26 cellular contexts compared by ENCODE assay signal in the genomic region with DNA sequence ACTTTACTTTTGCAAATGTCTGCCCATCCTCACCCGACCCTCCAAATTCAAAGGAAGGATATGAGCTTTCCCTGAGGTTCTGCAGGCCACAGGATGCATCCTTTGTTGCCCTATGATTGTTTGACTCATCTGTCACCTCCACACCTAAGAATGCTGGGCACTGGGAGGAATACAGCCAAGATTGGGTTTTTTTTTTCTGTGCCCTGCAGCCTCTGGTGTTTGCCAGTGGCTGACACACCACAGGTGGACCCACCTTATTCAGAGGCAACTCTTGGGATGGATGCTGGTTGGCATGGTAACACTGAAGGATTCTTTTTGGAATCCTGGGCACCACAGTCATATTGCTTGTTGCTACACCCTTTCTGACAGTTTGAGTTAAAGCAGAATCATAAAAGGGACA. TPM values are rescaled to one million over a fixed set of nuclear protein-coding genes. Genes with fewer than 3 reads are reported as not detected.
DNase-seq lines count a peak whose midpoint lies in the region; ATAC-seq and TF ChIP-seq lines count a peak whose summit lies in the region.
"Had no signal": no experiment of that assay in that cellular context is flagged by ENCODE, and none has a peak within 500 bp of the region (broad histone marks: within the 10 kb centered on the region; RNA-seq: fewer than 3 reads in every experiment).

No MANE protein-coding gene starts in this region.

- H2AFZ ChIP-seq in mammary epithelial cell (ENCODE audit: low read depth, low read length): no peak overlapping the region

- H3K27me3 ChIP-seq in mammary epithelial cell (ENCODE audit: insufficient read depth, low read length) (no peaks in the 10 kb centered on the region), heart left ventricle (no peaks in the 10 kb centered on the region)
- H3K27me3 ChIP-seq: SJCRH30 had no signal

- H3K4me1 ChIP-seq in mammary epithelial cell (ENCODE audit: insufficient read depth, low read length) (peaks cover 17% of the 10 kb centered on the region), heart left ventricle (peaks cover 0 to 5% (median 0%) of the 10 kb centered on the region in 12 donors)
- H3K4me1 ChIP-seq: HAP-1, SJCRH30 had no signal

- in situ Hi-C loops in mammary epithelial cell (cut with MboI; ENCODE audit: low sequenced_read_pairs in 2 of 2): no loop called here

- H3K27ac ChIP-seq in mammary epithelial cell (ENCODE audit: insufficient read depth, low read depth, low read length): no peak overlapping the region
- no peak overlapping the region for H3K27ac ChIP-seq in heart left ventricle
- H3K27ac ChIP-seq: SJCRH30 had no signal

- no peak overlapping the region for H3K4me3 ChIP-seq in mammary epithelial cell (replicated peaks in 1 of 3; ENCODE audit: insufficient read depth in 1 of 3, low read depth in 2 of 3, low read length in 3 of 3)
- no peak overlapping the region for H3K4me3 ChIP-seq in heart left ventricle
- H3K4me3 ChIP-seq: HAP-1, SJCRH30 had no signal

- peak; percentile 3 for DNase-seq in D341Med (ENCODE audit: low spot score)
- DNase-seq in NCI-H69 (lab: John Stamatoyannopoulos, UW): peak; percentile 15
- DNase-seq in mammary epithelial cell: peak; percentile 46
- peak; percentile 7 for DNase-seq in sciatic nerve (ENCODE audit: low spot score)
- DNase-seq in Kasumi-1 (lab: John Stamatoyannopoulos, UW): no peak
- DNase-seq in heart left ventricle: no peak
- DNase-seq: C1 segment of cervical spinal cord; CD4-positive, alpha-beta memory T cell; COR-L47; DMS 273 treated with DMSO at 0.1 percent for 48 hours; DMS79; GF-D8; GOT3; HFFc6; NCI-H1105 treated with DMSO at 0.1 percent for 48 hours; NCI-H2029; NCI-H446; NCI-H524 treated with DMSO at 0.1 percent for 48 hours; SJCRH30 had no signal

- no peak for TF ChIP-seq POLR2A in heart left ventricle (IDR thresholded peaks at IDR 0.05)

- no peaks in the 10 kb centered on the region for H3K36me3 ChIP-seq in mammary epithelial cell (ENCODE audit: insufficient read depth, low read length)
- no peaks in the 10 kb centered on the region for H3K36me3 ChIP-seq in heart left ventricle
- H3K36me3 ChIP-seq: HAP-1, SJCRH30 had no signal

- dilution Hi-C loops in mammary epithelial cell (cut with HindIII; ENCODE audit: low sequenced_read_pairs): no loop called here

- TF ChIP-seq CTCF in mammary epithelial cell (conservative IDR thresholded peaks at IDR 0.05 in 1 of 2, IDR thresholded peaks at IDR 0.05 in 1 of 2; ENCODE audit: extremely low read depth in 1 of 2, insufficient read depth in 1 of 2, low read depth in 1 of 2, low read length in 2 of 2): no peak
- no peak for TF ChIP-seq CTCF in heart left ventricle (IDR thresholded peaks at IDR 0.05)

- no peaks in the 10 kb centered on the region for H3K9me3 ChIP-seq in mammary epithelial cell (replicated peaks; ENCODE audit: insufficient read depth, low read length)
- no peaks in the 10 kb centered on the region for H3K9me3 ChIP-seq in heart left ventricle
- H3K9me3 ChIP-seq: HAP-1, SJCRH30 had no signal

- H3K4me2 ChIP-seq in mammary epithelial cell (ENCODE audit: insufficient read depth, low read depth, low read length): no peak overlapping the region

- ATAC-seq in sciatic nerve (no peak), GM19324 (IDR thresholded peaks at IDR 0.05; ENCODE audit: low FRiP score, unreplicated experiment) (no peak), heart left ventricle (no peak)
- ATAC-seq: Right ventricle myocardium inferior, SK-N-SH treated with all-trans-retinoic acid at 6 μM for 48 hours had no signal

- H3K79me2 ChIP-seq in mammary epithelial cell (ENCODE audit: insufficient read depth, low read length): no peaks in the 10 kb centered on the region

- H4K20me1 ChIP-seq in mammary epithelial cell (ENCODE audit: insufficient read depth, low read length): no peaks in the 10 kb centered on the region

- no peak overlapping the region for H3K9ac ChIP-seq in mammary epithelial cell (ENCODE audit: insufficient read depth, low read length)

- no TSS peak for BruUV-seq in mammary epithelial cell (replicated peaks; lab: Mats Ljungman, UMichigan)

- intact Hi-C loops in mammary epithelial cell (cut with micrococcal nuclease): no loop called here
- intact Hi-C loops in sciatic nerve (cut with DNase I): no loop called here
- intact Hi-C loops in heart left ventricle (cut with DNase I): loop anchor here in 1 of 10 donors (10.0 kb wide), 1 partner anchor 47 kb away; no protein-coding TSS in a partner anchor

- CTCF ChIA-PET in mammary epithelial cell (lab: Charles Lee; ENCODE audit: low non-redundant PET): interaction anchor here (0.7 kb wide), 1 partner anchor 565 kb away, joined by 7 read pairs; no protein-coding TSS in a partner anchor

- 60% methylated on average over 1 of the region's 1 CpG for WGBS in mammary epithelial cell (ENCODE audit: low coverage, missing lambda C conversion rate)
- WGBS in heart left ventricle, 4 donors: 58 to 80% (median 65%) methylated on average over 1 of the region's 1 CpG

RNA-seq across cellular contexts. Expression of a gene that starts 29.7 kb away (rescaled TPM):
- total RNA-seq in mammary epithelial cell (not detected), sciatic nerve (not detected), heart left ventricle (not detected)
- polyA plus RNA-seq in mammary epithelial cell (not detected), heart left ventricle (not detected)
- polyA minus RNA-seq in mammary epithelial cell: not detected
- total RNA-seq: A673; CD4-positive, alpha-beta memory T cell; HFFc6; OCI-LY7; Right ventricle myocardium inferior; SJCRH30 had no signal
- polyA plus RNA-seq: CD4-positive, alpha-beta memory T cell; IgD-negative memory B cell had no signal

Comparison
In these comparisons a context has a peak if more than half of its experiments do, and no peak if none do; other contexts are left out.
1. DNase-seq: peak in D341Med (single experiment), NCI-H69 (single experiment), mammary epithelial cell (single experiment) and sciatic nerve (single experiment); none in Kasumi-1 (0 of 2) and heart left ventricle (0 of 5).